Comparison of ENCODE assay signal across 9 cellular contexts in the genomic region with DNA sequence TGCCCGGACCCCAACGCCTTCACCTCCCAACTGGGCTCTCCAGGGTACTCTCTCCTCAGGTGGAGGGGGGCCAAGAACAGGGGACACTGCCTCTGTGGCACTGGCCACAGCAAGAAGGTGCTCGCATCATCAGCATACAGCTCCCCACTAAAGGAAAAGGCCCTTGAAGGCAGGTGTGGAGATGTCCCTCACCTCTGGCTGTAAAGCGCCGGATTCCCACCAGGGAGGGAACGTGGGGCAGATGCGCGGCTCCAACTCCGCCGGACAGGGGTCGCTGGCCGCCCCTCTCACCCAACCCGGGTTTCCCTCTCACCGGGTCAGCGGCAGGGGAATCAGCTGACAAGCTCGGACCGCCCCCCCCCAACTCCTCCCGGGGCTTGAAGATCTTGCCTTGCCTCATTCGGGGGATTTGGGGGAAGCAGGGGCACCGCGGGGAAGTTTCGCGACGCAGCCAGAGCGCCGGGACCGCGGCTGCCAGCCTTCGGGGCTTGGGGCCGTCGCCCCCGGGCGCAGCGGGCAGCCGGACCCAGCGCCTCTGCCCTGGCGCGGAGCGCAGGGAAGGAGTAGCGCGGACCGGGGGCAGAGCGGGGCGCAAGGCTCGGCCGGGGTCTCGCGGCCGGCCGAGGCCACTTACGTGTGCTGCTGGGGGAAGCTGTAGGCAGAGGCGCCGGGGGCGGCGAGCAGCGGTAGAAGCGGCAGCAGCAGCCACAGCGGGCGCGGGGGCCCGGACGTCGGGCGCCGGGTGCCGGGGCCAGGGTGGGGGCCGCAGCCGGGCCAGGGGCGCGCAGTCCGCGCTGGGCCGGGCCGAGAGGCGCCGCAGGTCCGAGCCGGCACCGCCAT. TPM values are rescaled to one million over a fixed set of nuclear protein-coding genes. Genes with fewer than 3 reads are reported as not detected.
DNase-seq lines count a peak whose midpoint lies in the region; ATAC-seq and TF ChIP-seq lines count a peak whose summit lies in the region.
"Had no signal": no experiment of that assay in that cellular context is flagged by ENCODE, and none has a peak within 500 bp of the region (broad histone marks: within the 10 kb centered on the region; RNA-seq: fewer than 3 reads in every experiment).

No MANE protein-coding gene starts in this region.

- no peaks in the 10 kb centered on the region for H3K36me3 Mint-ChIP-seq in dendritic cell treated with granulocyte-macrophage colony-stimulating factor and Interleukin-4, amounts not matched to agents 40 ng/mL and 50 ng/mL, for 4 days (ENCODE audit: low read depth)
- no peaks in the 10 kb centered on the region for H3K36me3 Mint-ChIP-seq in natural killer cell

- H3K4me1 Mint-ChIP-seq in dendritic cell treated with granulocyte-macrophage colony-stimulating factor and Interleukin-4, amounts not matched to agents 40 ng/mL and 50 ng/mL, for 4 days (ENCODE audit: low read depth): no peaks in the 10 kb centered on the region
- H3K4me1 Mint-ChIP-seq in natural killer cell: peaks cover 19 to 49% of the 10 kb centered on the region in 2 donors

- H3K9me3 Mint-ChIP-seq in dendritic cell treated with granulocyte-macrophage colony-stimulating factor and Interleukin-4, amounts not matched to agents 40 ng/mL and 50 ng/mL, for 4 days: no peaks in the 10 kb centered on the region
- H3K9me3 Mint-ChIP-seq in natural killer cell: no peaks in the 10 kb centered on the region

- TF ChIP-seq CTCF in BE2C (IDR thresholded peaks at IDR 0.05; ENCODE audit: low read depth, low read length): no peak; the same call in 1 of the 2 replicates
- no peak for TF ChIP-seq CTCF in natural killer cell (IDR thresholded peaks at IDR 0.05)

- H3K4me3 ChIP-seq in BE2C (ENCODE audit: low read depth, low read length): peak overlapping the region; percentile 68
- H3K4me3 ChIP-seq: SJSA1 had no signal

- intact Hi-C loops in dendritic cell treated with granulocyte-macrophage colony-stimulating factor and Interleukin-4, amounts not matched to agents 40 ng/mL and 50 ng/mL, for 4 days (cut with micrococcal nuclease): no loop called here
- intact Hi-C loops in natural killer cell (cut with micrococcal nuclease): loop anchor here (5.0 kb wide), 1 partner anchor 66 kb away; no protein-coding TSS in a partner anchor

- no peaks in the 10 kb centered on the region; the same call in 1 of the 2 replicates for H3K4me1 ChIP-seq in BE2C

- peak; percentile 25 for DNase-seq in BE2C
- peak; percentile 36 for DNase-seq in HuH-7.5 (ENCODE audit: low spot score)
- DNase-seq in natural killer cell: no peak
- DNase-seq in AG08396 (ENCODE audit: low spot score): no peak
- DNase-seq in dermis blood vessel endothelial cell: no peak

- ATAC-seq in natural killer cell: peak in 1 of 3 donors; percentile 43
- ATAC-seq in HG02852 (IDR thresholded peaks at IDR 0.05; ENCODE audit: unreplicated experiment): no peak
- ATAC-seq in GM19035 (IDR thresholded peaks at IDR 0.05; ENCODE audit: unreplicated experiment): no peak

- peaks cover 65% of the 10 kb centered on the region for H3K27me3 Mint-ChIP-seq in dendritic cell treated with granulocyte-macrophage colony-stimulating factor and Interleukin-4, amounts not matched to agents 40 ng/mL and 50 ng/mL, for 4 days
- peaks cover 0 to 2% of the 10 kb centered on the region in 2 donors for H3K27me3 Mint-ChIP-seq in natural killer cell (ENCODE audit: low read depth in 2 of 2)

- peak overlapping the region; percentile 17 for H3K4me3 Mint-ChIP-seq in dendritic cell treated with granulocyte-macrophage colony-stimulating factor and Interleukin-4, amounts not matched to agents 40 ng/mL and 50 ng/mL, for 4 days
- peak overlapping the region; percentile 84 for H3K4me3 Mint-ChIP-seq in natural killer cell

- H3K36me3 ChIP-seq in BE2C: no peaks in the 10 kb centered on the region
- H3K36me3 ChIP-seq: SJSA1 had no signal

- no peaks in the 10 kb centered on the region for H3K27me3 ChIP-seq in BE2C

- no peaks in the 10 kb centered on the region for H3K9me3 ChIP-seq in BE2C
- H3K9me3 ChIP-seq: SJSA1 had no signal

- H3K27ac Mint-ChIP-seq in dendritic cell treated with granulocyte-macrophage colony-stimulating factor and Interleukin-4, amounts not matched to agents 40 ng/mL and 50 ng/mL, for 4 days: no peak overlapping the region
- H3K27ac Mint-ChIP-seq in natural killer cell: peak overlapping the region in 1 of 2 donors; percentile 71

RNA-seq across cellular contexts. Expression of a gene that starts 0.6 kb away (rescaled TPM):
- polyA plus RNA-seq in BE2C (2012; ENCODE audit: insufficient read depth, insufficient read length, low read depth): 52.0 TPM
- total RNA-seq in natural killer cell (10 to 100 TPM; 36.5 to 56.4 (median 43.8) TPM), dermis blood vessel endothelial cell (not detected in 2 replicates)
- total RNA-seq: SJSA1 had no signal

Comparison
In these comparisons a context has a peak if more than half of its experiments do, and no peak if none do; other contexts are left out.
1. DNase-seq: peak in BE2C (single experiment) and HuH-7.5 (single experiment); none in natural killer cell (single experiment), AG08396 (single experiment) and dermis blood vessel endothelial cell (single experiment).
2. RNA of a gene that starts 0.6 kb away (total RNA-seq): 36.5 to 56.4 TPM in natural killer cell; not detected in dermis blood vessel endothelial cell; every median in the first group is over 10 times any median in the second.